ENCODE assay signal across 8 cellular contexts in genomic region chr2:54999182-54999581, GRCh38. TPM values are rescaled to one million over a fixed set of nuclear protein-coding genes. Genes with fewer than 3 reads are reported as not detected.
DNase-seq lines count a peak whose midpoint lies in the region; ATAC-seq, FAIRE-seq and TF ChIP-seq lines count a peak whose summit lies in the region.

No MANE protein-coding gene starts in this region.

- ATAC-seq in GM18870 (IDR thresholded peaks at IDR 0.05; ENCODE audit: unreplicated experiment) (no peak), GM18517 (IDR thresholded peaks at IDR 0.05; ENCODE audit: unreplicated experiment) (no peak)

- no peak overlapping the region for H3K4me3 ChIP-seq in fibroblast of the aortic adventitia (ENCODE audit: low read depth, low read length)

- POLR2A ChIA-PET in RWPE1 (lab: Yijun Ruan, JAX; ENCODE audit: low non-redundant PET) = interaction anchor here (0.6 kb wide), 1 partner anchor 1014 kb away, joined by 3 read pairs; no protein-coding TSS in a partner anchor

- no peak for TF ChIP-seq POLR2A in H54 (IDR thresholded peaks at IDR 0.05; ENCODE audit: low read depth, low read length)

- no peak overlapping the region for H3K27ac ChIP-seq in RWPE1

- peak; percentile 94 for FAIRE-seq in H54 (lab: Jason Lieb, UNC)

- TF ChIP-seq CTCF in RWPE1 (conservative IDR thresholded peaks at IDR 0.05; ENCODE audit: low read depth) (no peak), fibroblast of the aortic adventitia (IDR thresholded peaks at IDR 0.05; ENCODE audit: insufficient read depth, low read length) (no peak)

- CTCF ChIA-PET in RWPE1 (lab: Yijun Ruan, JAX) = interaction anchor here (0.6 to 0.7 kb wide), 2 partner anchors 16 to 892 kb away, joined by 3 to 4 read pairs; no protein-coding TSS in a partner anchor

- DNase-seq in AG08395 (ENCODE audit: low spot score) (peak; percentile 60), H54 (ENCODE audit: insufficient read length, low spot score) (no peak), RWPE1 (ENCODE audit: low spot score) (peak; percentile 13), fibroblast of the aortic adventitia (ENCODE audit: low read depth) (peak; percentile 72), inferior parietal cortex (ENCODE audit: extremely low spot score) (no peak)
- DNase-seq in activated CD8-positive, alpha-beta memory T cell treated with anti-CD3 and anti-CD28 coated beads, Interleukin-2, amount 50 U/mL, for 48 hours = no peak

RNA-seq across cellular contexts. Expression of gene RTN4, which starts 51.1 kb away (rescaled TPM):
- 357 and 1,117 TPM in 2 replicates for total RNA-seq in fibroblast of the aortic adventitia (ENCODE audit: low replicate concordance)

Comparison
In these comparisons a context has a peak if more than half of its experiments do, and no peak if none do; other contexts are left out.
1. DNase-seq: peak in AG08395 (single experiment), RWPE1 (single experiment) and fibroblast of the aortic adventitia (single experiment); none in H54 (single experiment), activated CD8-positive, alpha-beta memory T cell treated with anti-CD3 and anti-CD28 coated beads, Interleukin-2, amount 50 U/mL, for 48 hours (single experiment) and inferior parietal cortex (single experiment).